8 cellular contexts compared by ENCODE assay signal in the genomic region with DNA sequence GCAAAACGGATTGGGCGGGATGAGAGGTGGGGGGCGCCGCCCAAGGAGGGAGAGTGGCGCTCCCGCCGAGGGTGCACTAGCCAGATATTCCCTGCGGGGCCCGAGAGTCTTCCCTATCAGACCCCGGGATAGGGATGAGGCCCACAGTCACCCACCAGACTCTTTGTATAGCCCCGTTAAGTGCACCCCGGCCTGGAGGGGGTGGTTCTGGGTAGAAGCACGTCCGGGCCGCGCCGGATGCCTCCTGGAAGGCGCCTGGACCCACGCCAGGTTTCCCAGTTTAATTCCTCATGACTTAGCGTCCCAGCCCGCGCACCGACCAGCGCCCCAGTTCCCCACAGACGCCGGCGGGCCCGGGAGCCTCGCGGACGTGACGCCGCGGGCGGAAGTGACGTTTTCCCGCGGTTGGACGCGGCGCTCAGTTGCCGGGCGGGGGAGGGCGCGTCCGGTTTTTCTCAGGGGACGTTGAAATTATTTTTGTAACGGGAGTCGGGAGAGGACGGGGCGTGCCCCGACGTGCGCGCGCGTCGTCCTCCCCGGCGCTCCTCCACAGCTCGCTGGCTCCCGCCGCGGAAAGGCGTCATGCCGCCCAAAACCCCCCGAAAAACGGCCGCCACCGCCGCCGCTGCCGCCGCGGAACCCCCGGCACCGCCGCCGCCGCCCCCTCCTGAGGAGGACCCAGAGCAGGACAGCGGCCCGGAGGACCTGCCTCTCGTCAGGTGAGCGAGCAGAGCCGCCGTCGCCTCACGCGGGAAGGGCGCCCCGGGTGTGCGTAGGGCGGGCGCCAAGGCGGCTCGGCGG. TPM values are rescaled to one million over a fixed set of nuclear protein-coding genes. Genes with fewer than 3 reads are reported as not detected.
A peak's percentile ranks its signal among the peaks of the same experiment; 100 is the strongest.
DNase-seq lines count a peak whose midpoint lies in the region; ATAC-seq and TF ChIP-seq lines count a peak whose summit lies in the region.

TSS of gene RB1 (plus strand) at position 421 of the 801 bp plus-strand sequence. CDS start at position 583, 162 bp downstream.

- TF ChIP-seq EP300 in transverse colon (IDR thresholded peaks at IDR 0.05; ENCODE audit: low read depth): peak; percentile 25

- H3K9me3 ChIP-seq in adrenal gland (replicated peaks in 1 of 3) (no peaks in the 10 kb centered on the region), heart left ventricle (no peaks in the 10 kb centered on the region), transverse colon (no peaks in the 10 kb centered on the region)

- POLR2A ChIA-PET in T-cell (lab: Charles Lee): interaction anchor here (0.7 to 0.9 kb wide), 2 partner anchors 68 to 185 kb away, joined by 3 to 10 read pairs; no protein-coding TSS in a partner anchor

- H3K36me3 Mint-ChIP-seq in T-cell: peaks cover 12% of the 10 kb centered on the region

- DNase-seq in NCI-H128 (lab: John Stamatoyannopoulos, UW; ENCODE audit: unreplicated experiment) (peak; percentile 79), T-cell (peak; percentile 72 to 92 (median 88)), adrenal gland (peak; percentile 91 to 96 (median 95)), heart left ventricle (peak; percentile 94 to 96 (median 96)), pons (ENCODE audit: low spot score) (peak; percentile 80), transverse colon (peak; percentile 94)

- in situ Hi-C loops in transverse colon (cut with MboI; ENCODE audit: low pct_ligation_motif_present in 1 of 4, low pct_unique_long_range_greater_than_20kb in 1 of 4, low sequenced_read_pairs in 3 of 4): loop anchor here in 1 of 4 donors (25.0 kb wide), 1 partner anchor 284 kb away; no protein-coding TSS in a partner anchor

- H3K27ac ChIP-seq in adrenal gland (peak within 1 kb of the TSS; percentile 71 to 100 (median 100)), heart left ventricle (peak within 1 kb of the TSS; percentile 97 to 100 (median 100)), transverse colon (peak within 1 kb of the TSS; percentile 98 to 100 (median 99))

- CTCF ChIA-PET in T-cell (lab: Charles Lee): interaction anchor here in 1 of 2 donors (0.6 kb wide), 1 partner anchor 179 kb away, joined by 3 read pairs; no protein-coding TSS in a partner anchor

- TF ChIP-seq POLR2A in adrenal gland (IDR thresholded peaks at IDR 0.05): peak; percentile 92 to 96
- peak; percentile 78 to 96 for TF ChIP-seq POLR2A in heart left ventricle (IDR thresholded peaks at IDR 0.05)
- peak; percentile 96 for TF ChIP-seq POLR2A in transverse colon (IDR thresholded peaks at IDR 0.05)

- H3K27ac Mint-ChIP-seq in T-cell: peak within 1 kb of the TSS; percentile 95 to 98

- H3K27me3 Mint-ChIP-seq in T-cell: no peaks in the 10 kb centered on the region

- H3K36me3 ChIP-seq in adrenal gland (replicated peaks in 1 of 2) (no peaks in the 10 kb centered on the region), heart left ventricle (peaks cover 0 to 19% (median 12%) of the 10 kb centered on the region in 9 donors), transverse colon (peaks cover 0 to 4% (median 0%) of the 10 kb centered on the region in 4 donors)

- ATAC-seq in HG02759 (IDR thresholded peaks at IDR 0.05; ENCODE audit: unreplicated experiment): peak; percentile 87
- ATAC-seq in T-cell (replicated peaks in 1 of 4): peak; percentile 77 to 86 (median 84)
- ATAC-seq in heart left ventricle: peak; percentile 90 to 97 (median 96)

- peak within 1 kb of the TSS; percentile 83 for H3K4me3 ChIP-seq in GM12875 (ENCODE audit: low read depth, low read length)
- H3K4me3 ChIP-seq in adrenal gland: peak within 1 kb of the TSS; percentile 89 to 97 (median 94)
- peak within 1 kb of the TSS; percentile 76 to 99 (median 94) for H3K4me3 ChIP-seq in heart left ventricle
- H3K4me3 ChIP-seq in transverse colon: peak within 1 kb of the TSS; percentile 85 to 98 (median 90)

- H3K4me1 ChIP-seq in adrenal gland (replicated peaks in 1 of 2) (peaks cover 9 to 30% of the 10 kb centered on the region in 2 donors), heart left ventricle (peaks cover 0 to 37% (median 27%) of the 10 kb centered on the region in 12 donors), transverse colon (peaks cover 6 to 28% (median 16%) of the 10 kb centered on the region in 4 donors)

- 0 to 1% (median 0%) methylated on average over 14 to 97 of the region's 97 CpGs for WGBS in adrenal gland, 4 donors
- WGBS in heart left ventricle, 4 donors: 0 to 1% (median 0%) methylated on average over 33 to 97 of the region's 97 CpGs
- 1% methylated on average over 17 to 43 of the region's 97 CpGs for WGBS in transverse colon (ENCODE audit: low coverage in 1 of 2), 2 donors

- intact Hi-C loops in adrenal gland (cut with DNase I): loop anchor here in 1 of 2 donors (10.0 kb wide), 1 partner anchor 179 kb away; no protein-coding TSS in a partner anchor
- intact Hi-C loops in heart left ventricle (cut with DNase I): loop anchor here in 9 of 10 donors (1.0 to 10.0 kb wide), 12 partner anchors 46 to 208 kb away; partner anchors contain the start of genes ITM2B (in 2 of the 9) and MED4 (in 2 of the 9)
- intact Hi-C loops in transverse colon (cut with DNase I; ENCODE audit: low total_unique reads): loop anchor here (2.0 kb wide), 1 partner anchor 69 kb away; no protein-coding TSS in a partner anchor

- H3K27me3 ChIP-seq in adrenal gland: no peaks in the 10 kb centered on the region
- H3K27me3 ChIP-seq in heart left ventricle: no peaks in the 10 kb centered on the region
- H3K27me3 ChIP-seq in transverse colon: no peaks in the 10 kb centered on the region

- H3K4me3 Mint-ChIP-seq in T-cell: peak within 1 kb of the TSS; percentile 94 to 97 (median 95)

- peaks cover 31 to 39% (median 33%) of the 10 kb centered on the region in 3 donors for H3K4me1 Mint-ChIP-seq in T-cell

- TF ChIP-seq CTCF in GM12875 (IDR thresholded peaks at IDR 0.05; ENCODE audit: borderline replicate concordance, insufficient read depth, low read depth, low read length) (no peak), adrenal gland (IDR thresholded peaks at IDR 0.05) (peak in 2 of 6 experiments; percentile 2 to 23), heart left ventricle (IDR thresholded peaks at IDR 0.05) (no peak), transverse colon (IDR thresholded peaks at IDR 0.05) (peak in 1 of 5 experiments; percentile 31)

- no peaks in the 10 kb centered on the region for H3K9me3 Mint-ChIP-seq in T-cell

RNA-seq across cellular contexts. Expression of gene RB1, which starts in this region (rescaled TPM):
- total RNA-seq in T-cell (10 to 100 TPM; 17.8 to 26.6 (median 24.0) TPM), adrenal gland (10 to 100 TPM; 26.1 to 78.0 (median 52.2) TPM), heart left ventricle (10 to 100 TPM; 22.4 to 52.1 (median 28.4) TPM), transverse colon (10 to 100 TPM; 14.6 to 31.0 (median 23.2) TPM)
- polyA plus RNA-seq in adrenal gland (10 to 100 TPM; 10.4 to 42.6 (median 14.5) TPM), heart left ventricle (10 to 100 TPM in 1 of 2 donors, 1 to 10 TPM in 1; 8.5 to 21.4 TPM)

Comparison
In these comparisons a context has a peak if more than half of its experiments do, and no peak if none do; other contexts are left out.
1. Peak in every context shown above with its lines: DNase-seq, ATAC-seq, H3K4me3 ChIP-seq and H3K27ac ChIP-seq.